Comparison of ENCODE assay signal across 18 cellular contexts in genomic region chr20:32877507-32877906, GRCh38. TPM values are rescaled to one million over a fixed set of nuclear protein-coding genes. Genes with fewer than 3 reads are reported as not detected.
DNase-seq lines count a peak whose midpoint lies in the region; FAIRE-seq and TF ChIP-seq lines count a peak whose summit lies in the region.
"Had no signal": no experiment of that assay in that cellular context is flagged by ENCODE, and none has a peak within 500 bp of the region (broad histone marks: within the 10 kb centered on the region; RNA-seq: fewer than 3 reads in every experiment).

No MANE protein-coding gene starts in this region.

- POLR2A ChIA-PET in endothelial cell of umbilical vein (lab: Charles Lee): no interaction called here
- POLR2A ChIA-PET in HEK293T (lab: Yijun Ruan, JAX): interaction anchor here (1.1 kb wide), 1 partner anchor 58 kb away, joined by 3 read pairs; the partner anchor contains the start of gene MAPRE1

- no peak overlapping the region for H3K4me2 ChIP-seq in endothelial cell of umbilical vein (ENCODE audit: insufficient read depth, low read length)
- H3K4me2 ChIP-seq in mammary epithelial cell (ENCODE audit: insufficient read depth, low read depth, low read length): no peak overlapping the region

- 78% methylated on average over 5 of the region's 5 CpGs for WGBS in mammary epithelial cell (ENCODE audit: low coverage, missing lambda C conversion rate)

- CTCF ChIA-PET in endothelial cell of umbilical vein (lab: Charles Lee): no interaction called here
- CTCF ChIA-PET in HEK293T (lab: Yijun Ruan, JAX): no interaction called here
- CTCF ChIA-PET in mammary epithelial cell (lab: Charles Lee; ENCODE audit: low non-redundant PET): no interaction called here

- H3K4me1 ChIP-seq in endothelial cell of umbilical vein (ENCODE audit: control insufficient read depth, extremely low read depth, insufficient read depth, low read length) (no peaks in the 10 kb centered on the region), mammary epithelial cell (ENCODE audit: insufficient read depth, low read length) (no peaks in the 10 kb centered on the region)
- H3K4me1 ChIP-seq: right atrium auricular region had no signal

- TF ChIP-seq POLR2A in endothelial cell of umbilical vein (IDR thresholded peaks at IDR 0.05; ENCODE audit: low read depth, low read length): no peak

- H4K20me1 ChIP-seq in endothelial cell of umbilical vein (replicated peaks; ENCODE audit: control insufficient read depth, extremely low read depth, insufficient read depth, low read length) (no peaks in the 10 kb centered on the region), mammary epithelial cell (ENCODE audit: insufficient read depth, low read length) (no peaks in the 10 kb centered on the region)

- dilution Hi-C loops in endothelial cell of umbilical vein (cut with MboI; ENCODE audit: extremely low pct_ligation_motif_present, low sequenced_read_pairs) (no loop called here), mammary epithelial cell (cut with HindIII; ENCODE audit: low sequenced_read_pairs) (no loop called here)

- H3K4me3 ChIP-seq in endothelial cell of umbilical vein (replicated peaks in 1 of 3; ENCODE audit: insufficient read depth in 1 of 3, low read depth in 1 of 3, low read length in 3 of 3) (no peak overlapping the region), mammary epithelial cell (replicated peaks in 1 of 3; ENCODE audit: insufficient read depth in 1 of 3, low read depth in 2 of 3, low read length in 3 of 3) (no peak overlapping the region)
- H3K4me3 ChIP-seq: right atrium auricular region had no signal

- TF ChIP-seq CTCF in endothelial cell of umbilical vein (IDR thresholded peaks at IDR 0.05; ENCODE audit: extremely low read depth in 1 of 2, insufficient read depth in 1 of 2, low read depth in 1 of 2, low read length in 2 of 2): no peak
- TF ChIP-seq CTCF in GM13977 (IDR thresholded peaks at IDR 0.05; ENCODE audit: extremely low read depth, insufficient read depth, missing control alignments): no peak
- TF ChIP-seq CTCF in mammary epithelial cell (conservative IDR thresholded peaks at IDR 0.05 in 1 of 2, IDR thresholded peaks at IDR 0.05 in 1 of 2; ENCODE audit: extremely low read depth in 1 of 2, insufficient read depth in 1 of 2, low read depth in 1 of 2, low read length in 2 of 2): no peak

- FAIRE-seq in endothelial cell of umbilical vein (lab: Jason Lieb, UNC): no peak
- FAIRE-seq: islet of Langerhans had no signal

- H3K36me3 ChIP-seq in endothelial cell of umbilical vein (ENCODE audit: control insufficient read depth in 2 of 2, extremely low read depth in 1 of 2, insufficient read depth in 2 of 2, low read length in 2 of 2): no peaks in the 10 kb centered on the region
- no peaks in the 10 kb centered on the region for H3K36me3 ChIP-seq in mammary epithelial cell (ENCODE audit: insufficient read depth, low read length)
- H3K36me3 ChIP-seq: right atrium auricular region had no signal

- no peak overlapping the region for H3K9ac ChIP-seq in endothelial cell of umbilical vein (replicated peaks; ENCODE audit: extremely low read depth, insufficient read depth, low read length)
- no peak overlapping the region for H3K9ac ChIP-seq in mammary epithelial cell (ENCODE audit: insufficient read depth, low read length)

- no peaks in the 10 kb centered on the region for H3K27me3 ChIP-seq in endothelial cell of umbilical vein (ENCODE audit: control insufficient read depth in 2 of 2, insufficient read depth in 2 of 2, low read length in 2 of 2)
- H3K27me3 ChIP-seq in mammary epithelial cell (ENCODE audit: insufficient read depth, low read length): no peaks in the 10 kb centered on the region
- H3K27me3 ChIP-seq: right atrium auricular region had no signal

- no peaks in the 10 kb centered on the region for H3K79me2 ChIP-seq in endothelial cell of umbilical vein (ENCODE audit: control insufficient read depth, insufficient read depth, low read length)
- H3K79me2 ChIP-seq in mammary epithelial cell (ENCODE audit: insufficient read depth, low read length): no peaks in the 10 kb centered on the region

- no peak overlapping the region for H3K27ac ChIP-seq in endothelial cell of umbilical vein (ENCODE audit: insufficient read depth, low read depth, low read length)
- no peak overlapping the region for H3K27ac ChIP-seq in mammary epithelial cell (ENCODE audit: insufficient read depth, low read depth, low read length)
- H3K27ac ChIP-seq: right atrium auricular region had no signal

- in situ Hi-C loops in GM13977 (cut with MboI; ENCODE audit: low pct_unique_long_range_greater_than_20kb, low sequenced_read_pairs, unreplicated experiment): no loop called here
- in situ Hi-C loops in KBM-7 (cut with MboI; ENCODE audit: low pct_unique_long_range_greater_than_20kb, low sequenced_read_pairs): no loop called here
- in situ Hi-C loops in mammary epithelial cell (cut with MboI; ENCODE audit: low sequenced_read_pairs in 2 of 2): no loop called here

- H2AFZ ChIP-seq in endothelial cell of umbilical vein (ENCODE audit: low read depth, low read length): no peak overlapping the region
- no peak overlapping the region for H2AFZ ChIP-seq in mammary epithelial cell (ENCODE audit: low read depth, low read length)

- H3K9me1 ChIP-seq in endothelial cell of umbilical vein (replicated peaks; ENCODE audit: control insufficient read depth, extremely low read depth, insufficient read depth, low read length): no peaks in the 10 kb centered on the region

- BruUV-seq in endothelial cell of umbilical vein (replicated peaks; lab: Mats Ljungman, UMichigan): no TSS peak
- BruUV-seq in mammary epithelial cell (replicated peaks; lab: Mats Ljungman, UMichigan): no TSS peak

- no peaks in the 10 kb centered on the region for H3K9me3 ChIP-seq in endothelial cell of umbilical vein (replicated peaks; ENCODE audit: control insufficient read depth, insufficient read depth, low read length)
- H3K9me3 ChIP-seq in mammary epithelial cell (replicated peaks; ENCODE audit: insufficient read depth, low read length): no peaks in the 10 kb centered on the region
- H3K9me3 ChIP-seq: right atrium auricular region had no signal

- peak; percentile 43 for DNase-seq in EL
- peak; percentile 17 for DNase-seq in NCI-H226
- peak; percentile 59 for DNase-seq in endothelial cell of umbilical vein (ENCODE audit: low read depth, low spot score)
- DNase-seq in non-pigmented ciliary epithelial cell (ENCODE audit: low read depth): peak; percentile 4
- DNase-seq in HEK293T (ENCODE audit: extremely low spot score): no peak
- no peak for DNase-seq in GM13977 (ENCODE audit: low spot score)
- no peak for DNase-seq in KBM-7
- no peak for DNase-seq in mammary epithelial cell
- DNase-seq: activated CD4-positive, CD25-positive, alpha-beta regulatory T cell; activated CD8-positive, alpha-beta memory T cell treated with anti-CD3 and anti-CD28 coated beads, Interleukin-2, amount 10 ng/mL, durations not matched to agents 7 days and 5 days; amygdala; Calu3; glutamatergic neuron; Kasumi-1; stimulated activated CD4-positive, alpha-beta T cell treated with anti-CD3 and anti-CD28 coated beads, Interleukin-1b, Interleukin-23, amount 100 ng/mL, for 48 hours; T-helper 17 cell had no signal

- intact Hi-C loops in endothelial cell of umbilical vein (cut with micrococcal nuclease) (no loop called here), mammary epithelial cell (cut with micrococcal nuclease) (no loop called here)

TF ChIP-seq in endothelial cell of umbilical vein, 7 proteins besides CTCF, POLR2A, EP300 and RAD21 (continues in another document):
- TF ChIP-seq POLR2AphosphoS5 (IDR thresholded peaks at IDR 0.05; ENCODE audit: insufficient read depth, low read depth, low read length) (no peak), MYC (IDR thresholded peaks at IDR 0.05; ENCODE audit: low read depth, low read length) (no peak), JUN (IDR thresholded peaks at IDR 0.05; ENCODE audit: borderline replicate concordance, insufficient read depth, insufficient read length, low read depth) (no peak), EZH2 (IDR thresholded peaks at IDR 0.05; ENCODE audit: borderline replicate concordance, low read depth, low read length, severe bottlenecking) (no peak)

TF ChIP-seq in HEK293T, 16 proteins besides CTCF, POLR2A, EP300 and RAD21:
- no peak for TF ChIP-seq CTBP1 (IDR thresholded peaks at IDR 0.05; ENCODE audit: borderline replicate concordance)
- TF ChIP-seq SP1 (IDR thresholded peaks at IDR 0.05): no peak

RNA-seq across cellular contexts. Expression of gene EFCAB8, which starts 18.8 kb away (rescaled TPM):
- 0.31 and 0.60 TPM in 2 replicates for total RNA-seq in endothelial cell of umbilical vein
- 0.01 and 0.08 TPM in 2 replicates for polyA plus RNA-seq in endothelial cell of umbilical vein
- polyA plus RNA-seq in endothelial cell of umbilical vein (2011; cell fraction: cytosol; rRNA removed): 0.04 TPM in 1 of 2 replicates, not detected in the other
- polyA plus RNA-seq in endothelial cell of umbilical vein (2011; cell fraction: nucleus; rRNA removed): 0.22 and 1.7 TPM in 2 replicates
- not detected in 2 replicates for polyA plus RNA-seq in endothelial cell of umbilical vein (2012)
- polyA minus RNA-seq in endothelial cell of umbilical vein: 0.23 TPM in 1 of 2 replicates, not detected in the other
- not detected for polyA minus RNA-seq in endothelial cell of umbilical vein (2011; cell fraction: cytosol; rRNA and poly(A)+ RNA removed)
- polyA minus RNA-seq in endothelial cell of umbilical vein (2011; cell fraction: nucleus; rRNA and poly(A)+ RNA removed): 0.87 TPM in 1 of 2 replicates, not detected in the other
- total RNA-seq in mammary epithelial cell: under 1 TPM; 0.47 to 0.50 TPM
- polyA plus RNA-seq in mammary epithelial cell: not detected
- polyA minus RNA-seq in mammary epithelial cell: not detected
- total RNA-seq: right atrium auricular region had no signal

RNA-seq across cellular contexts. Expression of gene MAPRE1, which starts 57.8 kb away (rescaled TPM):
- total RNA-seq in endothelial cell of umbilical vein: 143 and 150 TPM in 2 replicates
- 46.4 and 71.6 TPM in 2 replicates for polyA plus RNA-seq in endothelial cell of umbilical vein
- polyA plus RNA-seq in endothelial cell of umbilical vein (2011; cell fraction: cytosol; rRNA removed): 72.3 and 85.6 TPM in 2 replicates
- 40.4 and 59.9 TPM in 2 replicates for polyA plus RNA-seq in endothelial cell of umbilical vein (2011; cell fraction: nucleus; rRNA removed)
- 143 and 174 TPM in 2 replicates for polyA plus RNA-seq in endothelial cell of umbilical vein (2012)
- polyA minus RNA-seq in endothelial cell of umbilical vein: 75.8 and 82.4 TPM in 2 replicates
- 52.8 TPM for polyA minus RNA-seq in endothelial cell of umbilical vein (2011; cell fraction: cytosol; rRNA and poly(A)+ RNA removed)
- polyA minus RNA-seq in endothelial cell of umbilical vein (2011; cell fraction: nucleus; rRNA and poly(A)+ RNA removed): 27.6 and 36.4 TPM in 2 replicates
- 100 to 1,000 TPM; 114 to 123 TPM for total RNA-seq in mammary epithelial cell
- polyA plus RNA-seq in mammary epithelial cell: 72.7 TPM
- 75.8 TPM for polyA minus RNA-seq in mammary epithelial cell

Comparison
In these comparisons a context has a peak if more than half of its experiments do, and no peak if none do; other contexts are left out.
1. DNase-seq: peak in EL (single experiment), NCI-H226 (single experiment), endothelial cell of umbilical vein (single experiment) and non-pigmented ciliary epithelial cell (single experiment); none in HEK293T (single experiment), GM13977 (single experiment), KBM-7 (single experiment) and mammary epithelial cell (single experiment).